ENCODE assay signal across 1 cellular context in the genomic region with DNA sequence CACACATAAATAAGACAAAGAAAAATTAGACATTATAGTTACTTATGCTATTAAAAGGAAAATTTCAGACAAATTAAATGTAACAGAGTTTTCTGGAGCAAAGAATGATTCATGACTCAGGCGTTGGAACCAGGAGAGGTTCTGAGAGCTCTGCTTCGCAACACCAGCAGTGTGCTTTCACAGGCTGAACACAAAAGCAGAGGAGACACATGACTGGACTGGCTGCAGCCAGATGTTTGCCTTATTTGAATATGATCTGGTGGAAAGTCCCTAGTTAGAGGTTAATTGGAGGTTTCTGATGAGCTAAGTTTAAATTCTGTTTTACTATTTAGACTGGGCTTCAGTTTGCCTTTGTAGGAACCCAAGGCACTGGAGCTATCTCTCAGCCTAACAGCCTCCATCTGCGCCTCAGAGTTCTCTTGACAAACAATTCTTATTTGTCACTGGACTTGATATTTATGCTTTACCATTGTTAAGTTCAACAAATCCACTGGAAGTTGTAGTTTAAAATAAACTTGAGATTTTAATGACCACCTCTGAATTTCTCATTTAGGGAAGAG.
TF ChIP-seq lines count a peak whose summit lies in the region.

No MANE protein-coding gene starts in this region.

TF ChIP-seq in GM23338, 12 proteins besides CTCF, POLR2A, EP300 and RAD21 (continued from another document):
- TF ChIP-seq, protein P1, sequence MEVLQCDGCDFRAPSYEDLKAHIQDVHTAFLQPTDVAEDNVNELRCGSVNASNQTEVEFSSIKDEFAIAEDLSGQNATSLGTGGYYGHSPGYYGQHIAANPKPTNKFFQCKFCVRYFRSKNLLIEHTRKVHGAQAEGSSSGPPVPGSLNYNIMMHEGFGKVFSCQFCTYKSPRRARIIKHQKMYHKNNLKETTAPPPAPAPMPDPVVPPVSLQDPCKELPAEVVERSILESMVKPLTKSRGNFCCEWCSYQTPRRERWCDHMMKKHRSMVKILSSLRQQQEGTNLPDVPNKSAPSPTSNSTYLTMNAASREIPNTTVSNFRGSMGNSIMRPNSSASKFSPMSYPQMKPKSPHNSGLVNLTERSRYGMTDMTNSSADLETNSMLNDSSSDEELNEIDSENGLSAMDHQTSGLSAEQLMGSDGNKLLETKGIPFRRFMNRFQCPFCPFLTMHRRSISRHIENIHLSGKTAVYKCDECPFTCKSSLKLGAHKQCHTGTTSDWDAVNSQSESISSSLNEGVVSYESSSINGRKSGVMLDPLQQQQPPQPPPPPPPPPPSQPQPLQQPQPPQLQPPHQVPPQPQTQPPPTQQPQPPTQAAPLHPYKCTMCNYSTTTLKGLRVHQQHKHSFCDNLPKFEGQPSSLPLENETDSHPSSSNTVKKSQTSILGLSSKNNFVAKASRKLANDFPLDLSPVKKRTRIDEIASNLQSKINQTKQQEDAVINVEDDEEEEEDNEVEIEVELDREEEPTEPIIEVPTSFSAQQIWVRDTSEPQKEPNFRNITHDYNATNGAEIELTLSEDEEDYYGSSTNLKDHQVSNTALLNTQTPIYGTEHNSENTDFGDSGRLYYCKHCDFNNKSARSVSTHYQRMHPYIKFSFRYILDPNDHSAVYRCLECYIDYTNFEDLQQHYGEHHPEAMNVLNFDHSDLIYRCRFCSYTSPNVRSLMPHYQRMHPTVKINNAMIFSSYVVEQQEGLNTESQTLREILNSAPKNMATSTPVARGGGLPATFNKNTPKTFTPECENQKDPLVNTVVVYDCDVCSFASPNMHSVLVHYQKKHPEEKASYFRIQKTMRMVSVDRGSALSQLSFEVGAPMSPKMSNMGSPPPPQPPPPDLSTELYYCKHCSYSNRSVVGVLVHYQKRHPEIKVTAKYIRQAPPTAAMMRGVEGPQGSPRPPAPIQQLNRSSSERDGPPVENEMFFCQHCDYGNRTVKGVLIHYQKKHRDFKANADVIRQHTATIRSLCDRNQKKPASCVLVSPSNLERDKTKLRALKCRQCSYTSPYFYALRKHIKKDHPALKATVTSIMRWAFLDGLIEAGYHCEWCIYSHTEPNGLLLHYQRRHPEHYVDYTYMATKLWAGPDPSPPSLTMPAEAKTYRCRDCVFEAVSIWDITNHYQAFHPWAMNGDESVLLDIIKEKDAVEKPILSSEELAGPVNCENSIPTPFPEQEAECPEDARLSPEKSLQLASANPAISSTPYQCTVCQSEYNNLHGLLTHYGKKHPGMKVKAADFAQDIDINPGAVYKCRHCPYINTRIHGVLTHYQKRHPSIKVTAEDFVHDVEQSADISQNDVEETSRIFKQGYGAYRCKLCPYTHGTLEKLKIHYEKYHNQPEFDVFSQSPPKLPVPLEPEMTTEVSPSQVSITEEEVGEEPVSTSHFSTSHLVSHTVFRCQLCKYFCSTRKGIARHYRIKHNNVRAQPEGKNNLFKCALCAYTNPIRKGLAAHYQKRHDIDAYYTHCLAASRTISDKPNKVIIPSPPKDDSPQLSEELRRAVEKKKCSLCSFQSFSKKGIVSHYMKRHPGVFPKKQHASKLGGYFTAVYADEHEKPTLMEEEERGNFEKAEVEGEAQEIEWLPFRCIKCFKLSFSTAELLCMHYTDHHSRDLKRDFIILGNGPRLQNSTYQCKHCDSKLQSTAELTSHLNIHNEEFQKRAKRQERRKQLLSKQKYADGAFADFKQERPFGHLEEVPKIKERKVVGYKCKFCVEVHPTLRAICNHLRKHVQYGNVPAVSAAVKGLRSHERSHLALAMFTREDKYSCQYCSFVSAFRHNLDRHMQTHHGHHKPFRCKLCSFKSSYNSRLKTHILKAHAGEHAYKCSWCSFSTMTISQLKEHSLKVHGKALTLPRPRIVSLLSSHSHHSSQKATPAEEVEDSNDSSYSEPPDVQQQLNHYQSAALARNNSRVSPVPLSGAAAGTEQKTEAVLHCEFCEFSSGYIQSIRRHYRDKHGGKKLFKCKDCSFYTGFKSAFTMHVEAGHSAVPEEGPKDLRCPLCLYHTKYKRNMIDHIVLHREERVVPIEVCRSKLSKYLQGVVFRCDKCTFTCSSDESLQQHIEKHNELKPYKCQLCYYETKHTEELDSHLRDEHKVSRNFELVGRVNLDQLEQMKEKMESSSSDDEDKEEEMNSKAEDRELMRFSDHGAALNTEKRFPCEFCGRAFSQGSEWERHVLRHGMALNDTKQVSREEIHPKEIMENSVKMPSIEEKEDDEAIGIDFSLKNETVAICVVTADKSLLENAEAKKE (CRISPR knock-in tag; IDR thresholded peaks at IDR 0.05), result no peak
- TF ChIP-seq EZH2 (IDR thresholded peaks at IDR 0.05; ENCODE audit: low read depth, unreplicated experiment) (no peak), ZNF114 (CRISPR knock-in tag; IDR thresholded peaks at IDR 0.05) (no peak), EZH2phosphoT487 (IDR thresholded peaks at IDR 0.05; ENCODE audit: unreplicated experiment) (no peak), NANOG (IDR thresholded peaks at IDR 0.05; ENCODE audit: borderline replicate concordance) (no peak), POLR2AphosphoS5 (IDR thresholded peaks at IDR 0.05; ENCODE audit: low read depth) (no peak)
- TF ChIP-seq, protein P2, sequence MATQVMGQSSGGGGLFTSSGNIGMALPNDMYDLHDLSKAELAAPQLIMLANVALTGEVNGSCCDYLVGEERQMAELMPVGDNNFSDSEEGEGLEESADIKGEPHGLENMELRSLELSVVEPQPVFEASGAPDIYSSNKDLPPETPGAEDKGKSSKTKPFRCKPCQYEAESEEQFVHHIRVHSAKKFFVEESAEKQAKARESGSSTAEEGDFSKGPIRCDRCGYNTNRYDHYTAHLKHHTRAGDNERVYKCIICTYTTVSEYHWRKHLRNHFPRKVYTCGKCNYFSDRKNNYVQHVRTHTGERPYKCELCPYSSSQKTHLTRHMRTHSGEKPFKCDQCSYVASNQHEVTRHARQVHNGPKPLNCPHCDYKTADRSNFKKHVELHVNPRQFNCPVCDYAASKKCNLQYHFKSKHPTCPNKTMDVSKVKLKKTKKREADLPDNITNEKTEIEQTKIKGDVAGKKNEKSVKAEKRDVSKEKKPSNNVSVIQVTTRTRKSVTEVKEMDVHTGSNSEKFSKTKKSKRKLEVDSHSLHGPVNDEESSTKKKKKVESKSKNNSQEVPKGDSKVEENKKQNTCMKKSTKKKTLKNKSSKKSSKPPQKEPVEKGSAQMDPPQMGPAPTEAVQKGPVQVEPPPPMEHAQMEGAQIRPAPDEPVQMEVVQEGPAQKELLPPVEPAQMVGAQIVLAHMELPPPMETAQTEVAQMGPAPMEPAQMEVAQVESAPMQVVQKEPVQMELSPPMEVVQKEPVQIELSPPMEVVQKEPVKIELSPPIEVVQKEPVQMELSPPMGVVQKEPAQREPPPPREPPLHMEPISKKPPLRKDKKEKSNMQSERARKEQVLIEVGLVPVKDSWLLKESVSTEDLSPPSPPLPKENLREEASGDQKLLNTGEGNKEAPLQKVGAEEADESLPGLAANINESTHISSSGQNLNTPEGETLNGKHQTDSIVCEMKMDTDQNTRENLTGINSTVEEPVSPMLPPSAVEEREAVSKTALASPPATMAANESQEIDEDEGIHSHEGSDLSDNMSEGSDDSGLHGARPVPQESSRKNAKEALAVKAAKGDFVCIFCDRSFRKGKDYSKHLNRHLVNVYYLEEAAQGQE (IDR thresholded peaks at IDR 0.05; ENCODE audit: unreplicated experiment), result no peak
- TF ChIP-seq, protein P3, sequence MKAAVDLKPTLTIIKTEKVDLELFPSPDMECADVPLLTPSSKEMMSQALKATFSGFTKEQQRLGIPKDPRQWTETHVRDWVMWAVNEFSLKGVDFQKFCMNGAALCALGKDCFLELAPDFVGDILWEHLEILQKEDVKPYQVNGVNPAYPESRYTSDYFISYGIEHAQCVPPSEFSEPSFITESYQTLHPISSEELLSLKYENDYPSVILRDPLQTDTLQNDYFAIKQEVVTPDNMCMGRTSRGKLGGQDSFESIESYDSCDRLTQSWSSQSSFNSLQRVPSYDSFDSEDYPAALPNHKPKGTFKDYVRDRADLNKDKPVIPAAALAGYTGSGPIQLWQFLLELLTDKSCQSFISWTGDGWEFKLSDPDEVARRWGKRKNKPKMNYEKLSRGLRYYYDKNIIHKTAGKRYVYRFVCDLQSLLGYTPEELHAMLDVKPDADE (IDR thresholded peaks at IDR 0.05), result no peak
TF ChIP-seq in GM23338: peak in this region for 0.
